24 cellular contexts compared by ENCODE assay signal in genomic region chr16:13448346-13448745, GRCh38.
"Had no signal": no experiment of that assay in that cellular context is flagged by ENCODE, and none has a peak within 500 bp of the region (broad histone marks: within the 10 kb centered on the region; RNA-seq: fewer than 3 reads in every experiment).

No MANE protein-coding gene starts in this region.

- H3K27ac ChIP-seq: coronary artery, esophagus muscularis mucosa, foreskin keratinocyte, gastroesophageal sphincter, heart left ventricle, hepatocyte, left lung, neural progenitor cell, parathyroid adenoma, right lobe of liver, tibial artery had no signal

- H2AFZ ChIP-seq: hepatocyte, neural progenitor cell, parathyroid adenoma had no signal

- H3K4me2 ChIP-seq: hepatocyte, neural progenitor cell had no signal

- H3K9ac ChIP-seq: neural progenitor cell, parathyroid adenoma had no signal

- H3K4me1 ChIP-seq: foreskin keratinocyte, heart left ventricle, left lung, right lobe of liver, tibial artery had no signal

- FAIRE-seq: endothelial cell of umbilical vein, small intestine had no signal

- H3K9me3 ChIP-seq: esophagus muscularis mucosa, gastroesophageal sphincter, heart left ventricle, left lung, right lobe of liver, tibial artery had no signal

- H3K79me2 ChIP-seq: hepatocyte, parathyroid adenoma had no signal

- ATAC-seq: foreskin keratinocyte; gastroesophageal sphincter; heart left ventricle; left cardiac atrium; left lung; naive thymus-derived CD4-positive, alpha-beta T cell; right lobe of liver; stimulated activated naive CD8-positive, alpha-beta T cell treated with anti-CD3 and anti-CD28 coated beads, Interleukin-15, amount 100 ng/mL, for 72 hours had no signal

- H3K4me3 ChIP-seq: coronary artery, esophagus muscularis mucosa, gastroesophageal sphincter, heart left ventricle, hepatocyte, left lung, neural progenitor cell, right lobe of liver, tibial artery had no signal

- DNase-seq: dermis blood vessel endothelial cell; effector memory CD4-positive, alpha-beta T cell; foreskin keratinocyte; heart left ventricle; left cardiac atrium; left lung; mesenchymal stem cell; midbrain; naive thymus-derived CD4-positive, alpha-beta T cell; right lobe of liver; small intestine; stimulated activated CD4-positive, alpha-beta T cell treated with anti-CD3 and anti-CD28 coated beads, Interleukin-1b, Interleukin-23, amount 100 ng/mL, for 48 hours; stimulated activated CD4-positive, alpha-beta T cell treated with anti-CD3 and anti-CD28 coated beads, Interleukin-4, amount 100 ng/mL, for 1 hour; stimulated activated CD8-positive, alpha-beta memory T cell treated with anti-CD3 and anti-CD28 coated beads, Interleukin-4, amount 100 ng/mL, for 48 hours; stimulated activated naive CD4-positive, alpha-beta T cell; stimulated activated naive CD8-positive, alpha-beta T cell treated with anti-CD3 and anti-CD28 coated beads, Interleukin-15, amount 100 ng/mL, for 72 hours; tibial artery had no signal

- H3K27me3 ChIP-seq: esophagus muscularis mucosa, foreskin keratinocyte, gastroesophageal sphincter, hepatocyte, neural progenitor cell, right lobe of liver had no signal

- H3K36me3 ChIP-seq: esophagus muscularis mucosa, gastroesophageal sphincter, heart left ventricle, left lung, neural progenitor cell, right lobe of liver, tibial artery had no signal
